ENCODE assay signal across 15 cellular contexts in genomic region chr22:49535126-49535525, GRCh38.
"Had no signal": no experiment of that assay in that cellular context is flagged by ENCODE, and none has a peak within 500 bp of the region (broad histone marks: within the 10 kb centered on the region; RNA-seq: fewer than 3 reads in every experiment).

No MANE protein-coding gene starts in this region.

- H3K36me3 ChIP-seq: cardiac muscle cell, ovary, stomach, thoracic aorta had no signal

- H3K9me3 Mint-ChIP-seq: activated CD4-positive, alpha-beta T cell treated with anti-CD3 and anti-CD28 coated beads, Interleukin-2, amount 10 ng/mL, durations not matched to agents 7 days and 5 days had no signal

- H3K27ac Mint-ChIP-seq: activated CD4-positive, alpha-beta T cell treated with anti-CD3 and anti-CD28 coated beads, Interleukin-2, amount 10 ng/mL, durations not matched to agents 7 days and 5 days had no signal

- H3K27me3 Mint-ChIP-seq: activated CD4-positive, alpha-beta T cell treated with anti-CD3 and anti-CD28 coated beads, Interleukin-2, amount 10 ng/mL, durations not matched to agents 7 days and 5 days had no signal

- H3K27ac ChIP-seq: cardiac muscle cell, ovary, stomach, thoracic aorta had no signal

- FAIRE-seq: colon, TTC549, urothelium cell line had no signal

- DNase-seq: activated CD4-positive, alpha-beta T cell treated with anti-CD3 and anti-CD28 coated beads, Interleukin-2, amount 10 ng/mL, durations not matched to agents 7 days and 5 days; activated CD4-positive, CD25-positive, alpha-beta regulatory T cell; activated CD8-positive, alpha-beta memory T cell treated with anti-CD3 and anti-CD28 coated beads, Interleukin-2, amount 50 U/mL, for 48 hours; activated naive CD4-positive, alpha-beta T cell treated with anti-CD3 and anti-CD28 coated beads, Interleukin-2, amount 50 U/mL, for 16 hours; left ventricle myocardium superior; mesenchymal stem cell; stimulated activated CD4-positive, alpha-beta T cell treated with anti-CD3 and anti-CD28 coated beads, Interleukin-1b, Interleukin-23, amount 100 ng/mL, for 48 hours; stomach; SW 1271 had no signal

- H3K4me3 Mint-ChIP-seq: activated CD4-positive, alpha-beta T cell treated with anti-CD3 and anti-CD28 coated beads, Interleukin-2, amount 10 ng/mL, durations not matched to agents 7 days and 5 days had no signal

- H3K27me3 ChIP-seq: cardiac muscle cell, ovary had no signal

- H3K4me1 Mint-ChIP-seq: activated CD4-positive, alpha-beta T cell treated with anti-CD3 and anti-CD28 coated beads, Interleukin-2, amount 10 ng/mL, durations not matched to agents 7 days and 5 days had no signal

- H3K9me3 ChIP-seq: ovary, stomach, thoracic aorta had no signal

- H3K4me3 ChIP-seq: cardiac muscle cell, ovary, stomach, thoracic aorta had no signal

- H3K4me1 ChIP-seq: stomach had no signal
